ENCODE assay signal across 1 cellular context in genomic region chr10:126609566-126609965, GRCh38.
TF ChIP-seq lines count a peak whose summit lies in the region.

No MANE protein-coding gene starts in this region.

TF ChIP-seq in GM23338, 12 proteins besides CTCF, POLR2A, EP300 and RAD21 (continued from another document):
- TF ChIP-seq REST (IDR thresholded peaks at IDR 0.05; ENCODE audit: unreplicated experiment), result no peak
- no peak for TF ChIP-seq ETS1 (IDR thresholded peaks at IDR 0.05)
- no peak for TF ChIP-seq EZH2 (IDR thresholded peaks at IDR 0.05; ENCODE audit: low read depth, unreplicated experiment)
- no peak for TF ChIP-seq ZNF331 (CRISPR knock-in tag; IDR thresholded peaks at IDR 0.05; ENCODE audit: low read depth)
- no peak for TF ChIP-seq JUNB (IDR thresholded peaks at IDR 0.05; ENCODE audit: unreplicated experiment)
TF ChIP-seq in GM23338: peak in this region for 0.
